ENCODE assay signal across 11 cellular contexts in the genomic region with DNA sequence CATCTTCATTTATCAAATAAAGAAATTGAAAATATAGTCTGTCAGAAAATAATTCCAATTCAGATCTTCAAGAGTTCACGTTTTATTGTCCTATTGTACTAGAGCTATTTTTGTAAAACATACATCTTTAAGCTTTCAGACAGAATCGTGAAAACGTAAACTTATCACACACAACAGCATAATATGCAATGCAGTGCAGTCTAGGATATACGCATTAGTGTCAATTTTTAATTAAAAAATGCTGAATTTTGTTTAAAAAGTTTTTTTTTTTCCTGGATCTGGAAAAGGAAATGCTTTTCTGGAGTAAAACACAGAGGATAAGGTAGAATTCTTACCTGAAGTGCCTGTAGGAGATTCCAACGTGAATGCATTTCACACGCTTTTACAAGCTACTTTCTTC.
A peak's percentile ranks its signal among the peaks of the same experiment; 100 is the strongest.
DNase-seq lines count a peak whose midpoint lies in the region; ATAC-seq, FAIRE-seq and TF ChIP-seq lines count a peak whose summit lies in the region.
"Had no signal": no experiment of that assay in that cellular context is flagged by ENCODE, and none has a peak within 500 bp of the region (broad histone marks: within the 10 kb centered on the region; RNA-seq: fewer than 3 reads in every experiment).

No MANE protein-coding gene starts in this region.

- no TSS peak for BruUV-seq in HepG2 (replicated peaks; lab: Mats Ljungman, UMichigan)

- H3K4me3 Mint-ChIP-seq in osteocyte (ENCODE audit: unreplicated experiment) (peak overlapping the region; percentile 70), T-cell (no peak overlapping the region)
- H3K4me3 Mint-ChIP-seq: central memory CD8-positive, alpha-beta T cell; stimulated activated effector memory CD8-positive, alpha-beta T cell treated with anti-CD3 and anti-CD28 coated beads, Interleukin-12 subunit alpha, Interleukin-12 subunit beta, amount 100 ng/mL, for 72 hours had no signal

- H3K4me3 ChIP-seq in right lobe of liver (no peak overlapping the region), HepG2 (replicated peaks in 1 of 3; ENCODE audit: insufficient read depth in 1 of 3, low read depth in 2 of 3, low read length in 3 of 3) (no peak overlapping the region), esophagus muscularis mucosa (peak overlapping the region; percentile 46 to 60 (median 58)), aorta (ENCODE audit: low read length in 2 of 2) (peak overlapping the region; percentile 67 to 90)

- H3K9ac ChIP-seq in HepG2 (ENCODE audit: insufficient read depth, low read depth, low read length): no peak overlapping the region

- H2AFZ ChIP-seq in HepG2 (ENCODE audit: low read length): no peak overlapping the region

- H3K27me3 Mint-ChIP-seq in osteocyte (ENCODE audit: unreplicated experiment) (no peaks in the 10 kb centered on the region), T-cell (no peaks in the 10 kb centered on the region)
- H3K27me3 Mint-ChIP-seq: central memory CD8-positive, alpha-beta T cell had no signal

- POLR2A ChIA-PET in HepG2 (lab: Yijun Ruan, JAX) (no interaction called here), T-cell (lab: Charles Lee) (interaction anchor here in 1 of 2 donors (0.7 kb wide), 1 partner anchor 1118 kb away, joined by 5 read pairs; no protein-coding TSS in a partner anchor)

- intact Hi-C loops in right lobe of liver (cut with DNase I): no loop called here
- intact Hi-C loops in HepG2 (cut with micrococcal nuclease; ENCODE audit: unreplicated experiment): no loop called here
- intact Hi-C loops in esophagus muscularis mucosa (cut with DNase I): loop anchor here (5.0 kb wide), 2 partner anchors 254 to 461 kb away; no protein-coding TSS in a partner anchor
- intact Hi-C loops in aorta (cut with DNase I): loop anchor here (2.0 to 10.0 kb wide), 10 partner anchors 39 to 1048 kb away; partner anchors contain the start of gene KLF6 (in 1 of the 2)

- H3K27me3 ChIP-seq in right lobe of liver (no peaks in the 10 kb centered on the region), HepG2 (ENCODE audit: control insufficient read depth in 1 of 2, insufficient read depth in 2 of 2, low read length in 2 of 2) (0 out of 5 replicates have a peak, but pooled peaks cover 0 to 6% of the 10 kb centered on the region in 2 experiments), esophagus muscularis mucosa (no peaks in the 10 kb centered on the region), aorta (ENCODE audit: control insufficient read depth in 1 of 2, insufficient read depth in 2 of 2, low read length in 1 of 2) (no peaks in the 10 kb centered on the region)
- H3K27me3 ChIP-seq: Peyer's patch had no signal

- no peaks in the 10 kb centered on the region for H3K9me3 Mint-ChIP-seq in osteocyte (ENCODE audit: unreplicated experiment)
- H3K9me3 Mint-ChIP-seq in T-cell: no peaks in the 10 kb centered on the region
- H3K9me3 Mint-ChIP-seq: central memory CD8-positive, alpha-beta T cell; stimulated activated effector memory CD8-positive, alpha-beta T cell treated with anti-CD3 and anti-CD28 coated beads, Interleukin-12 subunit alpha, Interleukin-12 subunit beta, amount 100 ng/mL, for 72 hours had no signal

- WGBS in right lobe of liver (ENCODE audit: insufficient coverage, low coverage, low lambda C conversion rate, missing lambda C conversion rate): 61% methylated on average over 6 of the region's 6 CpGs
- WGBS in HepG2 (ENCODE audit: low lambda C conversion rate): 2% methylated on average over 6 of the region's 6 CpGs
- 44% methylated on average over 6 of the region's 6 CpGs for WGBS in esophagus muscularis mucosa
- WGBS in aorta, 2 donors: 6 to 9% methylated on average over 6 of the region's 6 CpGs

- in situ Hi-C loops in HepG2 (cut with HindIII; ENCODE audit: extremely low pct_ligation_motif_present, low pct_unique_long_range_greater_than_20kb): no loop called here

- H3K4me1 Mint-ChIP-seq in osteocyte (ENCODE audit: unreplicated experiment) (peaks cover 88% of the 10 kb centered on the region), T-cell (peaks cover 0 to 30% (median 23%) of the 10 kb centered on the region in 3 donors)

- H3K4me1 ChIP-seq in right lobe of liver (no peaks in the 10 kb centered on the region), HepG2 (ENCODE audit: insufficient read depth, low read length) (no peaks in the 10 kb centered on the region), esophagus muscularis mucosa (peaks cover 7 to 70% (median 44%) of the 10 kb centered on the region in 4 donors), aorta (ENCODE audit: control insufficient read depth in 1 of 2, insufficient read depth in 2 of 2, low read length in 2 of 2) (peaks cover 0 to 6% of the 10 kb centered on the region in 2 donors)
- H3K4me1 ChIP-seq: Peyer's patch had no signal

- H3K79me2 ChIP-seq in HepG2 (ENCODE audit: insufficient read depth, low read length): no peaks in the 10 kb centered on the region

- DNase-seq in right lobe of liver (no peak), HepG2 (ENCODE audit: low spot score) (no peak), esophagus muscularis mucosa (ENCODE audit: extremely low spot score) (no peak), osteocyte (ENCODE audit: extremely low spot score, unreplicated experiment) (no peak), aorta (no peak), RPMI8226 (no peak), T-cell (no peak)
- DNase-seq: Peyer's patch had no signal

- TF ChIP-seq CTCF in right lobe of liver (IDR thresholded peaks at IDR 0.05): no peak
- no peak for TF ChIP-seq CTCF in HepG2 (CRISPR knock-in tag; IDR thresholded peaks at IDR 0.05)
- no peak for TF ChIP-seq CTCF in esophagus muscularis mucosa (IDR thresholded peaks at IDR 0.05)
- no peak for TF ChIP-seq CTCF in osteocyte (IDR thresholded peaks at IDR 0.05)

- TF ChIP-seq POLR2A in right lobe of liver (IDR thresholded peaks at IDR 0.05): no peak
- no peak for TF ChIP-seq POLR2A in HepG2 (IDR thresholded peaks at IDR 0.05; ENCODE audit: insufficient read depth in 1 of 2, low read depth in 2 of 2, low read length in 2 of 2)
- TF ChIP-seq POLR2A in esophagus muscularis mucosa (IDR thresholded peaks at IDR 0.05; ENCODE audit: low read depth): no peak

- FAIRE-seq in HepG2 (lab: Jason Lieb, UNC): no peak

- H3K27ac Mint-ChIP-seq in osteocyte (ENCODE audit: unreplicated experiment) (peak overlapping the region; percentile 99), T-cell (no peak overlapping the region)
- H3K27ac Mint-ChIP-seq: stimulated activated effector memory CD8-positive, alpha-beta T cell treated with anti-CD3 and anti-CD28 coated beads, Interleukin-12 subunit alpha, Interleukin-12 subunit beta, amount 100 ng/mL, for 72 hours had no signal

- ATAC-seq in right lobe of liver: no peak
- ATAC-seq in HepG2: no peak
- ATAC-seq in aorta (ENCODE audit: low FRiP score): no peak
- ATAC-seq in HG02678 (IDR thresholded peaks at IDR 0.05; ENCODE audit: unreplicated experiment): no peak
- ATAC-seq in T-cell (replicated peaks in 1 of 4): no peak

- TF ChIP-seq EP300 in HepG2 (IDR thresholded peaks at IDR 0.05; ENCODE audit: low read depth in 2 of 2, low read length in 2 of 2) (no peak), HepG2 (CRISPR knock-in tag; IDR thresholded peaks at IDR 0.05; ENCODE audit: borderline replicate concordance) (no peak), esophagus muscularis mucosa (IDR thresholded peaks at IDR 0.05) (no peak)

- H3K36me3 Mint-ChIP-seq in osteocyte (ENCODE audit: unreplicated experiment): no peaks in the 10 kb centered on the region
- no peaks in the 10 kb centered on the region for H3K36me3 Mint-ChIP-seq in T-cell
- H3K36me3 Mint-ChIP-seq: stimulated activated effector memory CD8-positive, alpha-beta T cell treated with anti-CD3 and anti-CD28 coated beads, Interleukin-12 subunit alpha, Interleukin-12 subunit beta, amount 100 ng/mL, for 72 hours had no signal

- H3K9me3 ChIP-seq in right lobe of liver (no peaks in the 10 kb centered on the region), HepG2 (ENCODE audit: low read length) (no peaks in the 10 kb centered on the region), esophagus muscularis mucosa (no peaks in the 10 kb centered on the region), aorta (ENCODE audit: control insufficient read depth, low read length) (no peaks in the 10 kb centered on the region)
- H3K9me3 ChIP-seq: Peyer's patch had no signal

- no peak for TF ChIP-seq RAD21 in HepG2 (CRISPR knock-in tag; IDR thresholded peaks at IDR 0.05)

- H3K36me3 ChIP-seq in right lobe of liver (no peaks in the 10 kb centered on the region), HepG2 (replicated peaks in 1 of 2; ENCODE audit: control insufficient read depth in 1 of 2, insufficient read depth in 2 of 2, low read length in 2 of 2) (no peaks in the 10 kb centered on the region), esophagus muscularis mucosa (no peaks in the 10 kb centered on the region), aorta (ENCODE audit: control insufficient read depth in 1 of 2, insufficient read depth in 2 of 2, low read length in 1 of 2) (no peaks in the 10 kb centered on the region)
- H3K36me3 ChIP-seq: Peyer's patch had no signal

- no peak overlapping the region for H3K4me2 ChIP-seq in HepG2 (ENCODE audit: low read depth, low read length)

- H3K27ac ChIP-seq in right lobe of liver: peak overlapping the region in 2 of 3 donors; percentile 1 to 24
- no peak overlapping the region for H3K27ac ChIP-seq in HepG2 (ENCODE audit: extremely low read length, insufficient read depth, low read length)
- peak overlapping the region; percentile 89 to 92 (median 90) for H3K27ac ChIP-seq in esophagus muscularis mucosa (replicated peaks in 1 of 4)
- H3K27ac ChIP-seq in aorta (ENCODE audit: low read depth in 1 of 2, low read length in 2 of 2): peak overlapping the region; percentile 96 to 99

- H4K20me1 ChIP-seq in HepG2 (ENCODE audit: insufficient read depth, low read length): no peaks in the 10 kb centered on the region

- CTCF ChIA-PET in HepG2 (lab: Yijun Ruan, JAX; ENCODE audit: low intra/inter-chr PET ratio, low total read pairs) (no interaction called here), T-cell (lab: Charles Lee) (no interaction called here)

TF ChIP-seq in HepG2, 621 proteins besides CTCF, POLR2A, EP300 and RAD21 (continues in another document):
- TF ChIP-seq ZNF143 (CRISPR knock-in tag; IDR thresholded peaks at IDR 0.05) (no peak), KAT7 (CRISPR knock-in tag; IDR thresholded peaks at IDR 0.05; ENCODE audit: borderline replicate concordance) (no peak), MEIS1 (CRISPR knock-in tag; IDR thresholded peaks at IDR 0.05; ENCODE audit: borderline replicate concordance) (no peak), HMG20A (CRISPR knock-in tag; IDR thresholded peaks at IDR 0.05; ENCODE audit: borderline replicate concordance) (no peak), HOXD1 (CRISPR knock-in tag; IDR thresholded peaks at IDR 0.05) (no peak), ATF7-NPFF (CRISPR knock-in tag; IDR thresholded peaks at IDR 0.05; ENCODE audit: low read depth) (no peak), KLF11 (CRISPR knock-in tag; IDR thresholded peaks at IDR 0.05) (no peak), FOSL2 (CRISPR knock-in tag; IDR thresholded peaks at IDR 0.05) (no peak), ZNF607 (CRISPR knock-in tag; IDR thresholded peaks at IDR 0.05; ENCODE audit: borderline replicate concordance) (no peak), POGZ (CRISPR knock-in tag; IDR thresholded peaks at IDR 0.05) (no peak)
- TF ChIP-seq, protein P1, sequence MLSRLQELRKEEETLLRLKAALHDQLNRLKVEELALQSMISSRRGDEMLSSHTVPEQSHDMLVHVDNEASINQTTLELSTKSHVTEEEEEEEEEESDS (CRISPR knock-in tag; IDR thresholded peaks at IDR 0.05; ENCODE audit: borderline replicate concordance): no peak

Comparison
In these comparisons a context has a peak if more than half of its experiments do, and no peak if none do; other contexts are left out.
1. H3K4me3 ChIP-seq: peak in esophagus muscularis mucosa (4 of 4) and aorta (2 of 2); none in right lobe of liver (0 of 3) and HepG2 (0 of 3).
2. intact Hi-C loops: an anchor here in esophagus muscularis mucosa (5.0 kb wide) and aorta (2.0 to 10.0 kb wide); none called in right lobe of liver and HepG2.